ENCODE assay signal across 8 cellular contexts in the genomic region with DNA sequence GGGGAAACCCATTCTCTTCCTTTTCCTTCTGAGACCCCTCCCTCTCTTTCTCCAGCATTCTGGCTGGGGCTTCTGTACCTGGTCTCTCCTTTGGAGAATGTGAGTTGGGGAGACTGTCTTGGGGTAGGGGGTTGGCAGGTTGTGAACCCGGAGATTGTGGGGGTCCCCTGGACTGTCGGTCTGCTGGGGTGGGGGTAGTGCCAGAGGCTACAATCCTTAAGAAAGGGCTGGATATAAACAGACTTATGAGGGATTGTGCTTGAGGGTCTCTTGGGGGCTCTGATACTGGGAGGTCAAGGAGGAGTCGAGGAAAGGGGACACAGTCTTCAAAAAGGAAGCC. TPM values are rescaled to one million over a fixed set of nuclear protein-coding genes. Genes with fewer than 3 reads are reported as not detected.
DNase-seq lines count a peak whose midpoint lies in the region; ATAC-seq and TF ChIP-seq lines count a peak whose summit lies in the region.

No MANE protein-coding gene starts in this region.

- H3K4me2 ChIP-seq in SU-DHL-6 (ENCODE audit: low read depth, low read length, poor library complexity, severe bottlenecking): peak overlapping the region; percentile 44

- H3K27ac ChIP-seq in SU-DHL-6 (ENCODE audit: low read depth, low read length) (no peak overlapping the region), esophagus muscularis mucosa (replicated peaks in 1 of 4) (peak overlapping the region; percentile 90 to 98 (median 92)), sigmoid colon (peak overlapping the region; percentile 85 to 99 (median 92))

- H3K36me3 ChIP-seq in SU-DHL-6 (ENCODE audit: low read length) (no peaks in the 10 kb centered on the region), esophagus muscularis mucosa (peaks cover 0 to 20% (median 9%) of the 10 kb centered on the region in 4 donors), sigmoid colon (peaks cover 0 to 11% (median 0%) of the 10 kb centered on the region in 4 donors)

- H3K79me2 ChIP-seq in SU-DHL-6 (ENCODE audit: insufficient read depth, low read length): no peaks in the 10 kb centered on the region

- no peak for DNase-seq in esophagus muscularis mucosa (ENCODE audit: extremely low spot score)
- no peak for DNase-seq in sigmoid colon
- DNase-seq in NCI-H1092 treated with DMSO at 0.1 percent for 48 hours (lab: John Stamatoyannopoulos, UW): no peak
- no peak for DNase-seq in NCI-H2196 (lab: John Stamatoyannopoulos, UW; ENCODE audit: unreplicated experiment)

- no peaks in the 10 kb centered on the region for H4K20me1 ChIP-seq in SU-DHL-6 (ENCODE audit: low read depth, low read length)

- ATAC-seq in HG03520 (IDR thresholded peaks at IDR 0.05; ENCODE audit: unreplicated experiment): no peak
- no peak for ATAC-seq in GM21515 (IDR thresholded peaks at IDR 0.05; ENCODE audit: unreplicated experiment)

- no peaks in the 10 kb centered on the region for H3K9me2 ChIP-seq in SU-DHL-6 (replicated peaks; ENCODE audit: insufficient read depth, low read length)

- no peak overlapping the region for H2AFZ ChIP-seq in SU-DHL-6 (ENCODE audit: low read depth, low read length, severe bottlenecking)

- H3K9me3 ChIP-seq in SU-DHL-6 (ENCODE audit: insufficient read depth, low read length) (no peaks in the 10 kb centered on the region), esophagus muscularis mucosa (no peaks in the 10 kb centered on the region), sigmoid colon (no peaks in the 10 kb centered on the region)

- H3K4me1 ChIP-seq in esophagus muscularis mucosa: peaks cover 28 to 45% (median 42%) of the 10 kb centered on the region in 4 donors
- peaks cover 0 to 43% (median 33%) of the 10 kb centered on the region in 4 donors for H3K4me1 ChIP-seq in sigmoid colon

- intact Hi-C loops in esophagus muscularis mucosa (cut with DNase I) (loop anchor here (5.0 kb wide), 1 partner anchor 44 kb away; the partner anchor contains the start of genes CPNE1 and RBM12), sigmoid colon (cut with DNase I) (loop anchor here (2.0 to 5.0 kb wide), 3 partner anchors 76 to 155 kb away; partner anchors contain the start of genes ERGIC3, NFS1, PHF20 and ROMO1)

- WGBS in esophagus muscularis mucosa: 35% methylated on average over 3 of the region's 3 CpGs
- whole genome bisulfite sequencing in sigmoid colon, 2 donors: 16 to 26% methylated on average over 3 of the region's 3 CpGs

- TF ChIP-seq CTCF in SU-DHL-6 (IDR thresholded peaks at IDR 0.05; ENCODE audit: insufficient read depth, low read length, poor library complexity, severe bottlenecking) (no peak), esophagus muscularis mucosa (IDR thresholded peaks at IDR 0.05) (no peak), sigmoid colon (IDR thresholded peaks at IDR 0.05) (no peak)

- TF ChIP-seq EP300 in esophagus muscularis mucosa (IDR thresholded peaks at IDR 0.05) (no peak), sigmoid colon (IDR thresholded peaks at IDR 0.05) (no peak)

- H3K4me3 ChIP-seq in GM08714 (ENCODE audit: low read length): peak overlapping the region; percentile 63; the same call in 1 of the 2 replicates
- no peak overlapping the region for H3K4me3 ChIP-seq in SU-DHL-6 (ENCODE audit: insufficient read depth, low read length, poor library complexity, severe bottlenecking)
- H3K4me3 ChIP-seq in esophagus muscularis mucosa: peak overlapping the region; percentile 60 to 75 (median 66)
- H3K4me3 ChIP-seq in sigmoid colon: peak overlapping the region in 3 of 4 donors; percentile 34 to 56 (median 46)

- H3K27me3 ChIP-seq in SU-DHL-6 (ENCODE audit: low read length): no peaks in the 10 kb centered on the region
- no peaks in the 10 kb centered on the region for H3K27me3 ChIP-seq in esophagus muscularis mucosa
- no peaks in the 10 kb centered on the region for H3K27me3 ChIP-seq in sigmoid colon

- no peak overlapping the region for H3K9ac ChIP-seq in SU-DHL-6 (ENCODE audit: low read length)

- no peaks in the 10 kb centered on the region for H3F3A ChIP-seq in SU-DHL-6 (ENCODE audit: insufficient read depth)

- TF ChIP-seq POLR2A in esophagus muscularis mucosa (IDR thresholded peaks at IDR 0.05; ENCODE audit: low read depth) (no peak), sigmoid colon (IDR thresholded peaks at IDR 0.05) (no peak)

RNA-seq across cellular contexts. Expression of gene SPAG4, which starts 2.4 kb away (rescaled TPM):
- total RNA-seq in esophagus muscularis mucosa (1 to 10 TPM; 2.6 to 5.0 (median 2.9) TPM), sigmoid colon (10 to 100 TPM in 1 of 4 donors, 1 to 10 TPM in 3; 3.3 to 10.5 (median 4.6) TPM)
- polyA plus RNA-seq in sigmoid colon: 1 to 10 TPM in 2 of 3 donors, not detected in 1; 4.1 to 4.2 TPM

RNA-seq across cellular contexts. Expression of gene CPNE1, which starts 46.7 kb away (rescaled TPM):
- total RNA-seq in esophagus muscularis mucosa (100 to 1,000 TPM in 2 of 4 donors, 10 to 100 TPM in 2; 23.0 to 148 (median 99.9) TPM), sigmoid colon (100 to 1,000 TPM in 2 of 4 donors, 10 to 100 TPM in 2; 56.5 to 156 (median 90.1) TPM)
- 100 to 1,000 TPM in 1 of 3 donors, 10 to 100 TPM in 2; 71.5 to 118 (median 76.8) TPM for polyA plus RNA-seq in sigmoid colon

RNA-seq across cellular contexts. Expression of gene RBM12, which starts 46.7 kb away (rescaled TPM):
- total RNA-seq in esophagus muscularis mucosa: 10 to 100 TPM; 21.0 to 30.6 (median 24.0) TPM
- 10 to 100 TPM; 24.6 to 26.4 (median 25.7) TPM for total RNA-seq in sigmoid colon
- 10 to 100 TPM; 10.2 to 23.1 (median 12.0) TPM for polyA plus RNA-seq in sigmoid colon
